1 cellular context compared by ENCODE assay signal in genomic region chr6:29887330-29887818, GRCh38.
TF ChIP-seq lines count a peak whose summit lies in the region.

No MANE protein-coding gene starts in this region.

TF ChIP-seq in SK-N-SH treated with all-trans-retinoic acid at 6 μM for 48 hours, 23 proteins besides CTCF, POLR2A, EP300 and RAD21 (continued from another document):
- no peak for TF ChIP-seq ZFP3 (CRISPR knock-in tag; IDR thresholded peaks at IDR 0.05)
- TF ChIP-seq ZC3H10 (CRISPR knock-in tag; IDR thresholded peaks at IDR 0.05), result no peak
- TF ChIP-seq RARB (CRISPR knock-in tag; IDR thresholded peaks at IDR 0.05), result no peak
- TF ChIP-seq PATZ1 (CRISPR knock-in tag; IDR thresholded peaks at IDR 0.05; ENCODE audit: borderline replicate concordance), result no peak
- no peak for TF ChIP-seq ISL1 (CRISPR knock-in tag; IDR thresholded peaks at IDR 0.05)
- TF ChIP-seq ZFP30 (CRISPR knock-in tag; IDR thresholded peaks at IDR 0.05), result no peak
- no peak for TF ChIP-seq OSR1 (CRISPR knock-in tag; IDR thresholded peaks at IDR 0.05)
- TF ChIP-seq TCF4 (CRISPR knock-in tag; IDR thresholded peaks at IDR 0.05; ENCODE audit: borderline replicate concordance), result no peak
